In the genomic region with DNA sequence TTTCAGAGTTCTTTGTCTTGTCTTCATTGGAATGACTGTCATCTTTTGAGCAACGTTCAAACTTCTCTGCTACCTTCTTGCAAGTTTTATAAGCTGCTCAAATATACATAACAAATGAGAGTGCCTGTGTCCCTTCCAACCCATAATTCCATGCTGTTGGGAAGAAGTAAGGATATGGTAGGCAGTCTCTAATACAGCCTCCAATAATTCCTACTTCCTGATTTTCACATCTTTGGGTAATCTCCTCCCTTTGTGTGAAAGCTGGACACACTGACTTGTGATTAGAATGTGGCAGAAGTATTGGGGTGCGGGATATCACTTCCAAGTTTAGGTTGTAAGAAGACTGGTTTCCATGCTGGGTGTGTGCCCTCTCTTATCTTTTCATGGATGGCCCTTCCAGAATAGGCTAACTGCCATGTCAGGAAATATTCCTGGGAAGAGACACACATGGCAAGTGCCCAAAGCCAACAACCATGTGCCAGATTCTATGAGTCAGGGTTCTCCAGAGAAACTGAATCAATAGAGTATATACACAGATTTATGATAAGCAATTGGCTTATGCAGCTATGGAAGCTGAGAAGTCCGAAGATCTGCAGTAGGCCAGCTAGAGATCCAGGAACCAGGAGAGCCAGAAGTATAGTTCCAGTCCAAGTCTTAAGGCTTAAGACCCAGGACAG, we compare ENCODE assay signal across 12 cellular contexts.
DNase-seq lines count a peak whose midpoint lies in the region; ATAC-seq and TF ChIP-seq lines count a peak whose summit lies in the region.
"Had no signal": no experiment of that assay in that cellular context is flagged by ENCODE, and none has a peak within 500 bp of the region (broad histone marks: within the 10 kb centered on the region; RNA-seq: fewer than 3 reads in every experiment).

No MANE protein-coding gene starts in this region.

- TF ChIP-seq CTCF in fibroblast of the aortic adventitia (IDR thresholded peaks at IDR 0.05; ENCODE audit: insufficient read depth, low read length): no peak

- H3K4me3 ChIP-seq in fibroblast of the aortic adventitia (ENCODE audit: low read depth, low read length): no peak overlapping the region

- no peak for ATAC-seq in HG03442 (IDR thresholded peaks at IDR 0.05; ENCODE audit: unreplicated experiment)
- ATAC-seq in GM21367 (IDR thresholded peaks at IDR 0.05; ENCODE audit: unreplicated experiment): no peak

- DNase-seq in HT-29 (ENCODE audit: low spot score): peak; percentile 10
- DNase-seq in T1000 (lab: John Stamatoyannopoulos, UW): peak; percentile 22
- peak; percentile 95 for DNase-seq in fibroblast of the aortic adventitia (ENCODE audit: low read depth)
- peak; percentile 40 for DNase-seq in renal cortical epithelial cell (ENCODE audit: low read depth)
- DNase-seq in glomerular visceral epithelial cell (ENCODE audit: extremely low spot score): no peak
- DNase-seq: activated CD8-positive, alpha-beta memory T cell treated with anti-CD3 and anti-CD28 coated beads for 24 hours; activated naive CD4-positive, alpha-beta T cell; naive B cell; NCI-H1417; NCI-H526 treated with DMSO at 0.1 percent for 48 hours had no signal
